34 cellular contexts compared by ENCODE assay signal in the genomic region with DNA sequence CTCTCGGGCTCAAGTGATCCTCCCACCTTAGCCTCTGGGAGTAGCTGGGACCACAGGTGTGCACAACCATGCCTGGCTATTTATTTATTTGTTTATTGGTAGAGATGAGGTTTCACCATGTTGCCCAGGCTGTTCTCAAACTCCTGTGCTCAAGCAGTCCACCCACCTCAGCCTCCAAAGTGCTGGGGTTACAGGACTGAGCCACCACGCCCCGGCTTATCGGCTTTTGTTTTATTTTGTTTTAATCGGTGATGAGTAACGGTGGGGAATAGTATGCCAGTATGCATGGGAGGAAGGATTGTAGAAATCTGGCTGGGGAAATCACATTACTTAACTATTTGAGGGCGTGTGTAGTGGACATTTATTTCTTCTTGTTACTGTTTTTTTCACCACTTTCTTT.
"Had no signal": no experiment of that assay in that cellular context is flagged by ENCODE, and none has a peak within 500 bp of the region (broad histone marks: within the 10 kb centered on the region; RNA-seq: fewer than 3 reads in every experiment).

No MANE protein-coding gene starts in this region.

- H3K27me3 Mint-ChIP-seq: activated B cell treated with CpG ODN at 0.5 μM for 24 hours; activated CD8-positive, alpha-beta T cell treated with anti-CD3 and anti-CD28 coated beads for 36 hours; activated naive CD4-positive, alpha-beta T cell treated with anti-CD3 and anti-CD28 coated beads, Interleukin-2, amount 50 U/mL, for 24 hours; activated naive CD8-positive, alpha-beta T cell treated with anti-CD3 and anti-CD28 coated beads for 36 hours; activated naive CD8-positive, alpha-beta T cell treated with anti-CD3 and anti-CD28 coated beads, Interleukin-2, amount 50 U/mL, for 24 hours; T-helper 17 cell had no signal

- H3K4me1 Mint-ChIP-seq: activated B cell treated with CpG ODN at 0.5 μM for 24 hours; activated naive CD4-positive, alpha-beta T cell treated with anti-CD3 and anti-CD28 coated beads, Interleukin-2, amount 50 U/mL, for 24 hours; activated naive CD8-positive, alpha-beta T cell treated with anti-CD3 and anti-CD28 coated beads for 36 hours; activated naive CD8-positive, alpha-beta T cell treated with anti-CD3 and anti-CD28 coated beads, Interleukin-2, amount 50 U/mL, for 24 hours; T-helper 17 cell had no signal

- H3K4me3 Mint-ChIP-seq: activated B cell treated with CpG ODN at 0.5 μM for 24 hours; activated CD8-positive, alpha-beta T cell treated with anti-CD3 and anti-CD28 coated beads for 36 hours; activated naive CD4-positive, alpha-beta T cell treated with anti-CD3 and anti-CD28 coated beads for 36 hours; activated naive CD4-positive, alpha-beta T cell treated with anti-CD3 and anti-CD28 coated beads, Interleukin-2, amount 50 U/mL, for 24 hours; activated naive CD8-positive, alpha-beta T cell treated with anti-CD3 and anti-CD28 coated beads for 36 hours; activated naive CD8-positive, alpha-beta T cell treated with anti-CD3 and anti-CD28 coated beads, Interleukin-2, amount 50 U/mL, for 24 hours; activated T-cell treated with anti-CD3 and anti-CD28 coated beads, Interleukin-2, amount 50 U/mL, for 4 hours; activated T-helper 1 cell treated with anti-CD3 and anti-CD28 coated beads, Interleukin-12 subunit alpha, Interleukin-12 subunit beta, Interleukin-2, Interleukin-4 antibody, amounts not matched to agents 30 ng/mL and 10 ng/mL and 1 ng/mL, durations not matched to agents 14 hours and 24 hours and 36 hours; brain; T-helper 17 cell; T-helper 2 cell treated with Interferon-gamma antibody and Interleukin-4, amounts not matched to agents 5 μg/mL and 100 μg/mL, for 36 hours had no signal

- H3K4me3 ChIP-seq: adrenal gland, breast epithelium, cardiac muscle cell, colonic mucosa, esophagus squamous epithelium, gastroesophageal sphincter had no signal

- H3K36me3 ChIP-seq: adrenal gland, breast epithelium, cardiac muscle cell, colonic mucosa, esophagus squamous epithelium, gastroesophageal sphincter, WERI-Rb-1 had no signal

- H3K36me3 Mint-ChIP-seq: activated naive CD4-positive, alpha-beta T cell treated with anti-CD3 and anti-CD28 coated beads, Interleukin-2, amount 50 U/mL, for 24 hours; activated naive CD8-positive, alpha-beta T cell treated with anti-CD3 and anti-CD28 coated beads for 36 hours; brain had no signal

- H3K27me3 ChIP-seq: adrenal gland, breast epithelium, cardiac muscle cell, colonic mucosa, esophagus squamous epithelium, gastroesophageal sphincter had no signal

- DNase-seq: activated B cell treated with CpG ODN at 0.5 μM for 24 hours; activated CD4-positive, alpha-beta T cell treated with anti-CD3 and anti-CD28 coated beads for 48 hours; activated CD4-positive, alpha-beta T cell treated with anti-CD3 and anti-CD28 coated beads, Interleukin-2, amount 50 U/mL, for 1 hour; activated CD4-positive, alpha-beta T cell treated with anti-CD3 and anti-CD28 coated beads, Interleukin-2, amount 50 U/mL, for 48 hours; activated CD8-positive, alpha-beta memory T cell treated with anti-CD3 and anti-CD28 coated beads for 24 hours; activated CD8-positive, alpha-beta T cell treated with anti-CD3 and anti-CD28 coated beads for 36 hours; activated effector memory CD4-positive, alpha-beta T cell treated with anti-CD3 and anti-CD28 coated beads, Interleukin-2, amount 50 U/mL, for 16 hours; activated naive CD4-positive, alpha-beta T cell treated with anti-CD3 and anti-CD28 coated beads for 36 hours; activated naive CD8-positive, alpha-beta T cell treated with anti-CD3 and anti-CD28 coated beads for 36 hours; activated naive CD8-positive, alpha-beta T cell treated with anti-CD3 and anti-CD28 coated beads, Interleukin-2, amount 50 U/mL, for 24 hours; activated T-cell treated with anti-CD3 and anti-CD28 coated beads, Interleukin-2, amount 50 U/mL, for 4 hours; adrenal gland; amygdala; aorta; central memory CD4-positive, alpha-beta T cell; cerebellar nuclear complex; colonic mucosa; effector CD8-positive, alpha-beta T cell; esophagus squamous epithelium; foreskin melanocyte; T-helper 1 cell; T-helper 17 cell; T1000; WERI-Rb-1 had no signal

- H3K9me3 Mint-ChIP-seq: activated B cell treated with CpG ODN at 0.5 μM for 24 hours; activated naive CD4-positive, alpha-beta T cell treated with anti-CD3 and anti-CD28 coated beads for 36 hours; activated T-helper 1 cell treated with anti-CD3 and anti-CD28 coated beads, Interleukin-12 subunit alpha, Interleukin-12 subunit beta, Interleukin-2, Interleukin-4 antibody, amounts not matched to agents 30 ng/mL and 10 ng/mL and 1 ng/mL, durations not matched to agents 14 hours and 24 hours and 36 hours; activated T-helper 2 cell treated with anti-CD3 and anti-CD28 coated beads, Interferon-gamma antibody, Interleukin-2, Interleukin-4, amounts not matched to agents 10 μg/mL and 5 μg/mL and 100 μg/mL, durations not matched to agents 14 hours and 24 hours and 36 hours; T-helper 2 cell treated with Interferon-gamma antibody and Interleukin-4, amounts not matched to agents 5 μg/mL and 100 μg/mL, for 36 hours had no signal

- H3K27ac ChIP-seq: adrenal gland, breast epithelium, cardiac muscle cell, colonic mucosa, epithelial cell of prostate, esophagus squamous epithelium, gastroesophageal sphincter, WERI-Rb-1 had no signal

- H3K4me1 ChIP-seq: adrenal gland, breast epithelium, colonic mucosa, esophagus squamous epithelium had no signal

- ATAC-seq: activated CD4-positive, CD25-positive, alpha-beta regulatory T cell treated with anti-CD3 and anti-CD28 coated beads, Interleukin-2, amount 50 U/mL, for 24 hours; activated CD8-positive, alpha-beta T cell treated with anti-CD3 and anti-CD28 coated beads for 36 hours; activated naive CD8-positive, alpha-beta T cell treated with anti-CD3 and anti-CD28 coated beads, Interleukin-2, amount 50 U/mL, for 24 hours; activated T-cell treated with anti-CD3 and anti-CD28 coated beads, Interleukin-2, amount 50 U/mL, for 4 hours; gastroesophageal sphincter; T-helper 17 cell had no signal

- H3K27ac Mint-ChIP-seq: activated B cell treated with CpG ODN at 0.5 μM for 24 hours; activated CD8-positive, alpha-beta T cell treated with anti-CD3 and anti-CD28 coated beads for 36 hours; activated naive CD4-positive, alpha-beta T cell treated with anti-CD3 and anti-CD28 coated beads for 36 hours; activated naive CD4-positive, alpha-beta T cell treated with anti-CD3 and anti-CD28 coated beads, Interleukin-2, amount 50 U/mL, for 24 hours; activated naive CD8-positive, alpha-beta T cell treated with anti-CD3 and anti-CD28 coated beads for 36 hours; activated naive CD8-positive, alpha-beta T cell treated with anti-CD3 and anti-CD28 coated beads, Interleukin-2, amount 50 U/mL, for 24 hours; activated T-helper 1 cell treated with anti-CD3 and anti-CD28 coated beads, Interleukin-12 subunit alpha, Interleukin-12 subunit beta, Interleukin-2, Interleukin-4 antibody, amounts not matched to agents 30 ng/mL and 10 ng/mL and 1 ng/mL, durations not matched to agents 14 hours and 24 hours and 36 hours; activated T-helper 2 cell treated with anti-CD3 and anti-CD28 coated beads, Interferon-gamma antibody, Interleukin-2, Interleukin-4, amounts not matched to agents 10 μg/mL and 5 μg/mL and 100 μg/mL, durations not matched to agents 14 hours and 24 hours and 36 hours; T-helper 17 cell; T-helper 2 cell treated with Interferon-gamma antibody and Interleukin-4, amounts not matched to agents 5 μg/mL and 100 μg/mL, for 36 hours had no signal

- H3K9me3 ChIP-seq: adrenal gland, breast epithelium, colonic mucosa, esophagus squamous epithelium, gastroesophageal sphincter had no signal
